Comparison of ENCODE assay signal across 11 cellular contexts in the genomic region with DNA sequence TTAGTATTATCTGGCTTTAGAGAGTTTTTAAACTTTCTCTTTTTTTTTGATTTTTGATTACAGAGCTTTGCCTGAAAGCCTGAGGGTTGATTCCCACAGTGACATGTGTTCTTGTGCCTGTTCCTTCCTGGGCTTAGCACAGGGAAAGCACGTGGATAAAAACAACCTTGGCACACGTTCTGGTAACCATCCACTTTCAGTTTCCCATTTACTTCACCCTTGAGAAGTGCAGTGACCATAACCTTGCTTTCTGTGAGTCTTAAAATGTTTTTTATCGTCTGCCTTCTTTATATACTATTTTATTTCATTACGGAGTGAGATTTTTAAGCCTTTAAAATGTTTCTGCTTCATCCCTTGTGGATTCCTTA. TPM values are rescaled to one million over a fixed set of nuclear protein-coding genes. Genes with fewer than 3 reads are reported as not detected.
A peak's percentile ranks its signal among the peaks of the same experiment; 100 is the strongest.
DNase-seq lines count a peak whose midpoint lies in the region; ATAC-seq and TF ChIP-seq lines count a peak whose summit lies in the region.
"Had no signal": no experiment of that assay in that cellular context is flagged by ENCODE, and none has a peak within 500 bp of the region (broad histone marks: within the 10 kb centered on the region; RNA-seq: fewer than 3 reads in every experiment).

No MANE protein-coding gene starts in this region.

- no peak for TF ChIP-seq POLR2A in right lobe of liver (IDR thresholded peaks at IDR 0.05)

- no peak overlapping the region for H3K27ac Mint-ChIP-seq in stimulated activated effector memory CD8-positive, alpha-beta T cell treated with anti-CD3 and anti-CD28 coated beads, Interleukin-12 subunit alpha, Interleukin-12 subunit beta, amount 100 ng/mL, for 72 hours
- H3K27ac Mint-ChIP-seq: activated CD4-positive, alpha-beta memory T cell treated with anti-CD3 and anti-CD28 coated beads for 36 hours had no signal

- H3K36me3 Mint-ChIP-seq in stimulated activated effector memory CD8-positive, alpha-beta T cell treated with anti-CD3 and anti-CD28 coated beads, Interleukin-12 subunit alpha, Interleukin-12 subunit beta, amount 100 ng/mL, for 72 hours = no peaks in the 10 kb centered on the region

- H3K4me3 ChIP-seq in right lobe of liver (no peak overlapping the region), upper lobe of right lung (no peak overlapping the region)
- H3K4me3 ChIP-seq: SJSA1 had no signal

- no peaks in the 10 kb centered on the region for H3K27me3 ChIP-seq in right lobe of liver
- no peaks in the 10 kb centered on the region for H3K27me3 ChIP-seq in upper lobe of right lung
- H3K27me3 ChIP-seq: SJSA1 had no signal

- H3K27ac ChIP-seq in right lobe of liver = no peak overlapping the region
- H3K27ac ChIP-seq in upper lobe of right lung = no peak overlapping the region
- H3K27ac ChIP-seq: SJSA1 had no signal

- peaks cover 5% of the 10 kb centered on the region for H3K9me3 Mint-ChIP-seq in stimulated activated effector memory CD8-positive, alpha-beta T cell treated with anti-CD3 and anti-CD28 coated beads, Interleukin-12 subunit alpha, Interleukin-12 subunit beta, amount 100 ng/mL, for 72 hours

- peaks cover 34% of the 10 kb centered on the region for H3K4me1 Mint-ChIP-seq in stimulated activated effector memory CD8-positive, alpha-beta T cell treated with anti-CD3 and anti-CD28 coated beads, Interleukin-12 subunit alpha, Interleukin-12 subunit beta, amount 100 ng/mL, for 72 hours

- H3K4me1 ChIP-seq in right lobe of liver = no peaks in the 10 kb centered on the region
- no peaks in the 10 kb centered on the region for H3K4me1 ChIP-seq in upper lobe of right lung

- no peaks in the 10 kb centered on the region for H3K36me3 ChIP-seq in right lobe of liver
- no peaks in the 10 kb centered on the region for H3K36me3 ChIP-seq in upper lobe of right lung
- H3K36me3 ChIP-seq: SJSA1 had no signal

- ATAC-seq in GM18502 (IDR thresholded peaks at IDR 0.05; ENCODE audit: poor library complexity, unreplicated experiment) = peak; percentile 53
- peak; percentile 29 for ATAC-seq in GM21717 (IDR thresholded peaks at IDR 0.05; ENCODE audit: unreplicated experiment)
- ATAC-seq in right lobe of liver = peak; percentile 61 to 82 (median 72)
- ATAC-seq in stimulated activated effector memory CD8-positive, alpha-beta T cell treated with anti-CD3 and anti-CD28 coated beads, Interleukin-12 subunit alpha, Interleukin-12 subunit beta, amount 100 ng/mL, for 72 hours = no peak
- ATAC-seq in upper lobe of right lung = no peak

- intact Hi-C loops in right lobe of liver (cut with DNase I) = no loop called here
- intact Hi-C loops in upper lobe of right lung (cut with DNase I) = no loop called here

- WGBS in right lobe of liver (ENCODE audit: insufficient coverage, low coverage, low lambda C conversion rate, missing lambda C conversion rate) = 56% methylated on average over 4 of the region's 4 CpGs

- no peak for TF ChIP-seq CTCF in right lobe of liver (IDR thresholded peaks at IDR 0.05)
- TF ChIP-seq CTCF in upper lobe of right lung (IDR thresholded peaks at IDR 0.05) = no peak

- H3K9me3 ChIP-seq in right lobe of liver (no peaks in the 10 kb centered on the region), upper lobe of right lung (no peaks in the 10 kb centered on the region)
- H3K9me3 ChIP-seq: SJSA1 had no signal

- no peak overlapping the region for H3K4me3 Mint-ChIP-seq in stimulated activated effector memory CD8-positive, alpha-beta T cell treated with anti-CD3 and anti-CD28 coated beads, Interleukin-12 subunit alpha, Interleukin-12 subunit beta, amount 100 ng/mL, for 72 hours
- H3K4me3 Mint-ChIP-seq: activated CD4-positive, alpha-beta memory T cell treated with anti-CD3 and anti-CD28 coated beads for 36 hours had no signal

- DNase-seq in OCI-M1 (lab: John Stamatoyannopoulos, UW) (peak; percentile 14), right lobe of liver (no peak), NCI-H2081 (lab: John Stamatoyannopoulos, UW) (no peak), upper lobe of right lung (no peak)
- DNase-seq in activated effector memory CD4-positive, alpha-beta T cell treated with anti-CD3 and anti-CD28 coated beads, Interleukin-2, amount 50 U/mL, for 16 hours = no peak
- no peak for DNase-seq in stimulated activated effector memory CD8-positive, alpha-beta T cell treated with anti-CD3 and anti-CD28 coated beads, Interleukin-12 subunit alpha, Interleukin-12 subunit beta, amount 100 ng/mL, for 72 hours (ENCODE audit: low spot score in 2 of 2)
- DNase-seq: NCI-H2107 had no signal

RNA-seq across cellular contexts. Expression of a gene that starts 11.5 kb away (rescaled TPM):
- 1 to 10 TPM in 5 of 6 experiments, under 1 TPM in 1; 0.68 to 3.8 (median 2.1) TPM for total RNA-seq in right lobe of liver
- total RNA-seq in upper lobe of right lung = 5.8 TPM

Comparison
In these comparisons a context has a peak if more than half of its experiments do, and no peak if none do; other contexts are left out.
1. ATAC-seq: peak in GM18502 (single experiment), GM21717 (single experiment) and right lobe of liver (4 of 4); none in stimulated activated effector memory CD8-positive, alpha-beta T cell treated with anti-CD3 and anti-CD28 coated beads, Interleukin-12 subunit alpha, Interleukin-12 subunit beta, amount 100 ng/mL, for 72 hours (single experiment) and upper lobe of right lung (single experiment).